Comparison of ENCODE assay signal across 1 cellular context in the genomic region with DNA sequence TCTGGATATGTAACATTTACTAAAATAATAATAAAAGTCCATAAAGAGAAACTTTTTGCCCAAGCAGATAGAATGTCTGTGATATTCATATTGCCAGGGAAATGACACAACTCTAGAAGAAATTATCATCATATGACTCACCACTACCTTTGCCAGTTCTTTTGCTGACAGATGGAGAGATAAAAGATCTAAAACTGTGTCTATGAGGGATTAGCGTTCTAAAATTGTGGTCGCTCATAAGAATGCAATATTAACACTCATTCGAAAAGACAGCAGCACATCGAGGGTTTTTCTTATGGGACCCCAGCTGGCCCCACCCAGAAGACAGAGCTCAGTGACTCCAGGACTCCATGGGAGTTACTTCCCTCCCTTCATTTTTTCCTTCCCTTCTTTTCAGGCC.
TF ChIP-seq lines count a peak whose summit lies in the region.

No MANE protein-coding gene starts in this region.

TF ChIP-seq in HepG2, 621 proteins besides CTCF, POLR2A, EP300 and RAD21:
- TF ChIP-seq FLYWCH1 (CRISPR knock-in tag; IDR thresholded peaks at IDR 0.05) (no peak), HNF4G (IDR thresholded peaks at IDR 0.05; ENCODE audit: borderline replicate concordance, low read depth, low read length) (no peak), HNF4G (CRISPR knock-in tag; IDR thresholded peaks at IDR 0.05; ENCODE audit: borderline replicate concordance, low read depth) (no peak), SETDB1 (CRISPR knock-in tag; IDR thresholded peaks at IDR 0.05; ENCODE audit: borderline replicate concordance) (no peak), SMARCE1 (IDR thresholded peaks at IDR 0.05; ENCODE audit: borderline replicate concordance) (no peak), HOXA3 (CRISPR knock-in tag; IDR thresholded peaks at IDR 0.05) (no peak), ATF7 (IDR thresholded peaks at IDR 0.05) (no peak), ATF7 (CRISPR knock-in tag; IDR thresholded peaks at IDR 0.05) (no peak), SALL2 (CRISPR knock-in tag; IDR thresholded peaks at IDR 0.05) (no peak), ZNF468 (CRISPR knock-in tag; IDR thresholded peaks at IDR 0.05) (no peak), ZNF350 (CRISPR knock-in tag; IDR thresholded peaks at IDR 0.05; ENCODE audit: borderline replicate concordance, low read depth) (no peak)
- TF ChIP-seq, protein P1, sequence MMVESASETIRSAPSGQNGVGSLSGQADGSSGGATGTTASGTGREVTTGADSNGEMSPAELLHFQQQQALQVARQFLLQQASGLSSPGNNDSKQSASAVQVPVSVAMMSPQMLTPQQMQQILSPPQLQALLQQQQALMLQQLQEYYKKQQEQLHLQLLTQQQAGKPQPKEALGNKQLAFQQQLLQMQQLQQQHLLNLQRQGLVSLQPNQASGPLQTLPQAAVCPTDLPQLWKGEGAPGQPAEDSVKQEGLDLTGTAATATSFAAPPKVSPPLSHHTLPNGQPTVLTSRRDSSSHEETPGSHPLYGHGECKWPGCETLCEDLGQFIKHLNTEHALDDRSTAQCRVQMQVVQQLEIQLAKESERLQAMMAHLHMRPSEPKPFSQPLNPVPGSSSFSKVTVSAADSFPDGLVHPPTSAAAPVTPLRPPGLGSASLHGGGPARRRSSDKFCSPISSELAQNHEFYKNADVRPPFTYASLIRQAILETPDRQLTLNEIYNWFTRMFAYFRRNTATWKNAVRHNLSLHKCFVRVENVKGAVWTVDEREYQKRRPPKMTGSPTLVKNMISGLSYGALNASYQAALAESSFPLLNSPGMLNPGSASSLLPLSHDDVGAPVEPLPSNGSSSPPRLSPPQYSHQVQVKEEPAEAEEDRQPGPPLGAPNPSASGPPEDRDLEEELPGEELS (CRISPR knock-in tag; IDR thresholded peaks at IDR 0.05): no peak
- TF ChIP-seq, protein P2, sequence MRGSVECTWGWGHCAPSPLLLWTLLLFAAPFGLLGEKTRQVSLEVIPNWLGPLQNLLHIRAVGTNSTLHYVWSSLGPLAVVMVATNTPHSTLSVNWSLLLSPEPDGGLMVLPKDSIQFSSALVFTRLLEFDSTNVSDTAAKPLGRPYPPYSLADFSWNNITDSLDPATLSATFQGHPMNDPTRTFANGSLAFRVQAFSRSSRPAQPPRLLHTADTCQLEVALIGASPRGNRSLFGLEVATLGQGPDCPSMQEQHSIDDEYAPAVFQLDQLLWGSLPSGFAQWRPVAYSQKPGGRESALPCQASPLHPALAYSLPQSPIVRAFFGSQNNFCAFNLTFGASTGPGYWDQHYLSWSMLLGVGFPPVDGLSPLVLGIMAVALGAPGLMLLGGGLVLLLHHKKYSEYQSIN (CRISPR knock-in tag; IDR thresholded peaks at IDR 0.05; ENCODE audit: borderline replicate concordance): no peak
